In genomic region chr1:112991721-112992120, GRCh38 we compare ENCODE assay signal across 14 cellular contexts. TPM values are rescaled to one million over a fixed set of nuclear protein-coding genes. Genes with fewer than 3 reads are reported as not detected.
DNase-seq lines count a peak whose midpoint lies in the region; ATAC-seq and TF ChIP-seq lines count a peak whose summit lies in the region.
"Had no signal": no experiment of that assay in that cellular context is flagged by ENCODE, and none has a peak within 500 bp of the region (broad histone marks: within the 10 kb centered on the region; RNA-seq: fewer than 3 reads in every experiment).

No MANE protein-coding gene starts in this region.

- CTCF ChIA-PET in mammary epithelial cell (lab: Charles Lee; ENCODE audit: low non-redundant PET), result no interaction called here

- H3K27ac ChIP-seq in heart right ventricle (peak overlapping the region in 7 of 10 donors; percentile 47 to 93 (median 85)), right atrium auricular region (no peak overlapping the region), mammary epithelial cell (ENCODE audit: insufficient read depth, low read depth, low read length) (no peak overlapping the region), GM23248 (no peak overlapping the region), mesenchymal stem cell (ENCODE audit: low read length, poor library complexity, severe bottlenecking) (no peak overlapping the region)
- H3K27ac ChIP-seq: C4-2B had no signal

- dilution Hi-C loops in mammary epithelial cell (cut with HindIII; ENCODE audit: low sequenced_read_pairs), result no loop called here

- no peak overlapping the region for H2BK5ac ChIP-seq in mesenchymal stem cell (ENCODE audit: low read depth, low read length, poor library complexity, severe bottlenecking)

- no peak overlapping the region for H4K8ac ChIP-seq in mesenchymal stem cell (ENCODE audit: low read length)

- H3F3A ChIP-seq in GM23248 (ENCODE audit: insufficient read depth), result peaks cover 9% of the 10 kb centered on the region; the same call in 1 of the 2 replicates

- H3K4me3 ChIP-seq in heart right ventricle, result no peak overlapping the region
- H3K4me3 ChIP-seq in right atrium auricular region, result no peak overlapping the region
- no peak overlapping the region for H3K4me3 ChIP-seq in mammary epithelial cell (replicated peaks in 1 of 3; ENCODE audit: insufficient read depth in 1 of 3, low read depth in 2 of 3, low read length in 3 of 3)
- no peak overlapping the region for H3K4me3 ChIP-seq in GM23248
- no peak overlapping the region for H3K4me3 ChIP-seq in mesenchymal stem cell (ENCODE audit: insufficient read depth in 1 of 2, low read depth in 1 of 2, low read length in 2 of 2)

- H3K18ac ChIP-seq in mesenchymal stem cell (ENCODE audit: low read depth in 1 of 2, low read length in 2 of 2), result no peak overlapping the region

- no peak for ATAC-seq in heart right ventricle

- H3K14ac ChIP-seq in mesenchymal stem cell (ENCODE audit: low read length in 2 of 2), result no peak overlapping the region

- 56 to 81% methylated on average over 3 of the region's 3 CpGs for WGBS in heart right ventricle, 2 donors
- 95% methylated on average over 3 of the region's 3 CpGs for WGBS in mammary epithelial cell (ENCODE audit: low coverage, missing lambda C conversion rate)
- 94 to 98% methylated on average over 3 of the region's 3 CpGs for WGBS in GM23248 (ENCODE audit: low coverage in 1 of 2, low lambda C conversion rate in 2 of 2, missing lambda C conversion rate in 2 of 2), 2 experiments
- WGBS in mesenchymal stem cell, result 100% methylated on average over 3 of the region's 3 CpGs

- H4K91ac ChIP-seq in mesenchymal stem cell (ENCODE audit: low read length), result no peak overlapping the region

- no peak overlapping the region for H2AFZ ChIP-seq in mammary epithelial cell (ENCODE audit: low read depth, low read length)
- H2AFZ ChIP-seq in GM23248, result no peak overlapping the region
- no peak overlapping the region for H2AFZ ChIP-seq in mesenchymal stem cell (ENCODE audit: low read depth, low read length)

- peaks cover 0 to 48% (median 12%) of the 10 kb centered on the region in 9 donors for H3K4me1 ChIP-seq in heart right ventricle
- peaks cover 0 to 24% of the 10 kb centered on the region in 2 donors for H3K4me1 ChIP-seq in right atrium auricular region
- H3K4me1 ChIP-seq in mammary epithelial cell (ENCODE audit: insufficient read depth, low read length), result peaks cover 24% of the 10 kb centered on the region
- H3K4me1 ChIP-seq in GM23248 (ENCODE audit: insufficient read depth), result peaks cover 15% of the 10 kb centered on the region
- H3K4me1 ChIP-seq in mesenchymal stem cell (ENCODE audit: control insufficient read depth, insufficient read depth, low read depth, low read length), result no peaks in the 10 kb centered on the region

- H2BK15ac ChIP-seq in mesenchymal stem cell (ENCODE audit: low read depth, poor library complexity, severe bottlenecking), result no peak overlapping the region

- DNase-seq in heart right ventricle (no peak), right atrium auricular region (ENCODE audit: low spot score) (no peak), mammary epithelial cell (peak; percentile 33), iris pigment epithelial cell (ENCODE audit: low read depth) (peak; percentile 50), GM23248 (no peak), mesenchymal stem cell (no peak), NCI-H2227 treated with DMSO at 0.1 percent for 48 hours (lab: John Stamatoyannopoulos, UW) (no peak), NCI-H2081 (lab: John Stamatoyannopoulos, UW) (no peak)
- DNase-seq: COR-L47, HCEC 1CT, NCI-H1048, NCI-H2107, NCI-H446 had no signal

- no peaks in the 10 kb centered on the region for H3K27me3 ChIP-seq in heart right ventricle
- H3K27me3 ChIP-seq in right atrium auricular region, result no peaks in the 10 kb centered on the region
- no peaks in the 10 kb centered on the region for H3K27me3 ChIP-seq in mammary epithelial cell (ENCODE audit: insufficient read depth, low read length)
- H3K27me3 ChIP-seq in GM23248 (replicated peaks; ENCODE audit: insufficient read depth), result no peaks in the 10 kb centered on the region
- H3K27me3 ChIP-seq in mesenchymal stem cell (ENCODE audit: control insufficient read depth in 1 of 2, insufficient read depth in 1 of 2, low read length in 2 of 2), result no peaks in the 10 kb centered on the region

- H2BK12ac ChIP-seq in mesenchymal stem cell (ENCODE audit: low read length in 2 of 2), result no peak overlapping the region

- H3K23ac ChIP-seq in mesenchymal stem cell (ENCODE audit: low read length in 2 of 2), result no peak overlapping the region

- TF ChIP-seq CTCF in heart right ventricle (IDR thresholded peaks at IDR 0.05) (no peak), right atrium auricular region (IDR thresholded peaks at IDR 0.05) (no peak), mammary epithelial cell (conservative IDR thresholded peaks at IDR 0.05 in 1 of 2, IDR thresholded peaks at IDR 0.05 in 1 of 2; ENCODE audit: extremely low read depth in 1 of 2, insufficient read depth in 1 of 2, low read depth in 1 of 2, low read length in 2 of 2) (no peak)

- H3K9ac ChIP-seq in mammary epithelial cell (ENCODE audit: insufficient read depth, low read length), result peak overlapping the region; percentile 17
- H3K9ac ChIP-seq in GM23248, result no peak overlapping the region
- no peak overlapping the region for H3K9ac ChIP-seq in mesenchymal stem cell (ENCODE audit: low read length)

- no peak overlapping the region for H3K4me2 ChIP-seq in mammary epithelial cell (ENCODE audit: insufficient read depth, low read depth, low read length)
- no peak overlapping the region for H3K4me2 ChIP-seq in GM23248 (ENCODE audit: unreplicated experiment)
- no peak overlapping the region for H3K4me2 ChIP-seq in mesenchymal stem cell (ENCODE audit: low read length, poor library complexity, severe bottlenecking)

- H3K9me3 ChIP-seq in heart right ventricle (no peaks in the 10 kb centered on the region), right atrium auricular region (no peaks in the 10 kb centered on the region), mammary epithelial cell (replicated peaks; ENCODE audit: insufficient read depth, low read length) (no peaks in the 10 kb centered on the region), GM23248 (ENCODE audit: low read depth) (no peaks in the 10 kb centered on the region), mesenchymal stem cell (ENCODE audit: control insufficient read depth, low read length) (no peaks in the 10 kb centered on the region)

- no peak overlapping the region for H3K4ac ChIP-seq in mesenchymal stem cell (ENCODE audit: low read depth in 1 of 2, low read length in 2 of 2)

- BruUV-seq in mammary epithelial cell (replicated peaks; lab: Mats Ljungman, UMichigan), result no TSS peak

- peaks cover 4% of the 10 kb centered on the region for H3K79me1 ChIP-seq in mesenchymal stem cell (replicated peaks; ENCODE audit: low read length, poor library complexity, severe bottlenecking)

- H2BK120ac ChIP-seq in mesenchymal stem cell (ENCODE audit: low read depth, low read length), result no peak overlapping the region

- H3K79me2 ChIP-seq in mammary epithelial cell (ENCODE audit: insufficient read depth, low read length) (no peaks in the 10 kb centered on the region), GM23248 (ENCODE audit: insufficient read depth) (peaks cover 4% of the 10 kb centered on the region; the same call in 1 of the 2 replicates)

- H3K9me2 ChIP-seq in GM23248 (ENCODE audit: insufficient read depth), result no peaks in the 10 kb centered on the region

- in situ Hi-C loops in mammary epithelial cell (cut with MboI; ENCODE audit: low sequenced_read_pairs in 2 of 2), result no loop called here
- in situ Hi-C loops in GM23248 (cut with MboI), result no loop called here

- H3K36me3 ChIP-seq in heart right ventricle (peaks cover 0 to 6% (median 0%) of the 10 kb centered on the region in 9 donors), right atrium auricular region (no peaks in the 10 kb centered on the region), mammary epithelial cell (ENCODE audit: insufficient read depth, low read length) (no peaks in the 10 kb centered on the region), GM23248 (ENCODE audit: low read depth) (no peaks in the 10 kb centered on the region), mesenchymal stem cell (ENCODE audit: control insufficient read depth in 1 of 2, insufficient read depth in 2 of 2, low read depth in 1 of 2, low read length in 2 of 2) (peaks cover 0 to 6% of the 10 kb centered on the region in 2 experiments)

- H4K20me1 ChIP-seq in mammary epithelial cell (ENCODE audit: insufficient read depth, low read length) (no peaks in the 10 kb centered on the region), GM23248 (ENCODE audit: insufficient read depth) (no peaks in the 10 kb centered on the region)

- intact Hi-C loops in heart right ventricle (cut with DNase I), result no loop called here
- intact Hi-C loops in mammary epithelial cell (cut with micrococcal nuclease), result no loop called here

- no peak overlapping the region for H2AK5ac ChIP-seq in mesenchymal stem cell (ENCODE audit: low read length, severe bottlenecking)

RNA-seq across cellular contexts. Expression of gene SLC16A1, which starts 35.7 kb away (rescaled TPM):
- total RNA-seq in heart right ventricle, result 100 to 1,000 TPM; 129 to 193 (median 152) TPM
- polyA plus RNA-seq in heart right ventricle, result 10 to 100 TPM; 43.9 to 71.8 TPM
- total RNA-seq in right atrium auricular region, result 10 to 100 TPM; 69.0 to 88.3 TPM
- total RNA-seq in mammary epithelial cell, result 100 to 1,000 TPM; 167 to 239 TPM
- polyA plus RNA-seq in mammary epithelial cell, result 186 TPM
- 497 TPM for polyA minus RNA-seq in mammary epithelial cell
- total RNA-seq in GM23248 (2014; rRNA removed; shearing (Covaris generic)), result 153 and 178 TPM in 2 replicates
- polyA plus RNA-seq in GM23248 (2016; fragmentation: Nextera tagmentation; extraction: Ambion mirVana), result 97.5 and 99.9 TPM in 2 replicates
- 35.0 TPM for polyA plus RNA-seq in mesenchymal stem cell (2013, experiment 1 of 2)
- polyA plus RNA-seq in mesenchymal stem cell (2013, experiment 2 of 2), result 35.9 TPM

Comparison
In these comparisons a context has a peak if more than half of its experiments do, and no peak if none do; other contexts are left out.
1. H3K27ac ChIP-seq: peak in heart right ventricle (7 of 10); none in right atrium auricular region (0 of 2), mammary epithelial cell (single experiment), GM23248 (single experiment) and mesenchymal stem cell (single experiment).
2. DNase-seq: peak in mammary epithelial cell (single experiment) and iris pigment epithelial cell (single experiment); none in heart right ventricle (0 of 2), right atrium auricular region (single experiment), GM23248 (single experiment), mesenchymal stem cell (single experiment), NCI-H2227 treated with DMSO at 0.1 percent for 48 hours (single experiment) and NCI-H2081 (0 of 2).